Comparison of ENCODE assay signal across 24 cellular contexts in the genomic region with DNA sequence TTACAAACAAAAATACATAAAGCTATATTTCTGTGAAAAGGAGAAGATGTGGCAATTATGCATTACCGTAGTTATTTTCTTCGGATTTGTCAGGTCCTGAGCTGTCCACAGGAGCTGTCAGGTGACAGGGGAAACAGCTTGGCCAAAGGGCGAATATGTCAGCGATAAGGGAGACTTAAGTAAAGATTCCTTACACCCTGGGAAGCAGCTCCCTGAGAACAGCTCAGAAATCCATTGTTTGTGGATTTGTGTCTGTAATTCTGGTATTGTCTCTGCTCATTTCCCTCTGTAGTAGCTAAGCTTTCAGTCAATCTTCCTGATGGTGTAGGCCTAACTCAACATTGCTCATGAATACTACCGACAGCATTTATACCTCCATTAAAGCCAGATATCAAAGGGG. TPM values are rescaled to one million over a fixed set of nuclear protein-coding genes. Genes with fewer than 3 reads are reported as not detected.
DNase-seq lines count a peak whose midpoint lies in the region; ATAC-seq and TF ChIP-seq lines count a peak whose summit lies in the region.
"Had no signal": no experiment of that assay in that cellular context is flagged by ENCODE, and none has a peak within 500 bp of the region (broad histone marks: within the 10 kb centered on the region; RNA-seq: fewer than 3 reads in every experiment).

No MANE protein-coding gene starts in this region.

- WGBS in heart right ventricle, 2 donors, result 67 to 70% methylated on average over 5 of the region's 5 CpGs
- 70 to 79% methylated on average over 5 of the region's 5 CpGs for WGBS in esophagus squamous epithelium, 2 donors

- TF ChIP-seq POLR2A in esophagus squamous epithelium (IDR thresholded peaks at IDR 0.05) (no peak), vagina (IDR thresholded peaks at IDR 0.05) (no peak)

- no peaks in the 10 kb centered on the region for H3K9me2 ChIP-seq in neural cell (ENCODE audit: insufficient read depth, low read length)

- no peak for ATAC-seq in heart right ventricle
- ATAC-seq: natural killer cell treated with Interleukin-12 subunit alpha and Interleukin-12 subunit beta and Interleukin-15 and Interleukin-18, amount 100 ng/mL, for 72 hours; stimulated activated effector memory CD8-positive, alpha-beta T cell treated with anti-CD3 and anti-CD28 coated beads, Interleukin-12 subunit alpha, Interleukin-12 subunit beta, amount 100 ng/mL, for 72 hours had no signal

- H3K36me3 Mint-ChIP-seq in activated naive CD4-positive, alpha-beta T cell treated with anti-CD3 and anti-CD28 coated beads for 36 hours (ENCODE audit: low read depth), result no peaks in the 10 kb centered on the region
- H3K36me3 Mint-ChIP-seq: natural killer cell treated with Interleukin-12 subunit alpha and Interleukin-12 subunit beta and Interleukin-15 and Interleukin-18, amount 100 ng/mL, for 72 hours; stimulated activated effector memory CD8-positive, alpha-beta T cell treated with anti-CD3 and anti-CD28 coated beads, Interleukin-12 subunit alpha, Interleukin-12 subunit beta, amount 100 ng/mL, for 72 hours had no signal

- no peaks in the 10 kb centered on the region for H4K20me1 ChIP-seq in neural cell (ENCODE audit: insufficient read depth)

- peaks cover 25 to 83% (median 64%) of the 10 kb centered on the region in 9 donors for H3K4me1 ChIP-seq in heart right ventricle
- peaks cover 0 to 40% (median 10%) of the 10 kb centered on the region in 3 donors for H3K4me1 ChIP-seq in esophagus squamous epithelium
- peaks cover 30% of the 10 kb centered on the region for H3K4me1 ChIP-seq in vagina
- H3K4me1 ChIP-seq: BE2C had no signal

- no peak for DNase-seq in heart right ventricle
- no peak for DNase-seq in cardiac septum (ENCODE audit: low spot score)
- DNase-seq in esophagus squamous epithelium (lab: John Stamatoyannopoulos, UW), result no peak
- no peak for DNase-seq in vagina (ENCODE audit: extremely low spot score in 2 of 2)
- DNase-seq in NCI-H2081 treated with DMSO at 0.1 percent for 48 hours (lab: John Stamatoyannopoulos, UW), result no peak
- DNase-seq in HuH-7 (ENCODE audit: low spot score), result no peak
- DNase-seq in activated naive CD4-positive, alpha-beta T cell treated with anti-CD3 and anti-CD28 coated beads for 36 hours, result no peak
- DNase-seq: activated CD4-positive, alpha-beta T cell treated with anti-CD3 and anti-CD28 coated beads for 1 hour; activated naive CD4-positive, alpha-beta T cell treated with Interleukin-2 at 50 U/mL for 16 hours; activated T-cell treated with anti-CD3 and anti-CD28 coated beads, Interleukin-2, amount 50 U/mL, for 48 hours; BE2C; caudate nucleus; islet precursor cell; Karpas-422; mesenchymal stem cell; NCI-H187; posterior cingulate gyrus; SW 1271 had no signal

- no peak for TF ChIP-seq RAD21 in neural cell (conservative IDR thresholded peaks at IDR 0.05)

- H3K36me3 ChIP-seq in heart right ventricle (no peaks in the 10 kb centered on the region), esophagus squamous epithelium (no peaks in the 10 kb centered on the region), neural cell (ENCODE audit: insufficient read depth, low read length) (no peaks in the 10 kb centered on the region), vagina (no peaks in the 10 kb centered on the region)
- H3K36me3 ChIP-seq: BE2C, thoracic aorta had no signal

- no peak overlapping the region for H3K27ac Mint-ChIP-seq in activated naive CD4-positive, alpha-beta T cell treated with anti-CD3 and anti-CD28 coated beads for 36 hours
- H3K27ac Mint-ChIP-seq: dendritic cell treated with granulocyte-macrophage colony-stimulating factor and Interleukin-4, amounts not matched to agents 40 ng/mL and 50 ng/mL, for 4 days; natural killer cell treated with Interleukin-12 subunit alpha and Interleukin-12 subunit beta and Interleukin-15 and Interleukin-18, amount 100 ng/mL, for 72 hours; stimulated activated effector memory CD8-positive, alpha-beta T cell treated with anti-CD3 and anti-CD28 coated beads, Interleukin-12 subunit alpha, Interleukin-12 subunit beta, amount 100 ng/mL, for 72 hours had no signal

- H2AFZ ChIP-seq in neural cell (ENCODE audit: low read depth, low read length), result no peak overlapping the region

- peaks cover 0 to 2% (median 0%) of the 10 kb centered on the region in 7 donors for H3K27me3 ChIP-seq in heart right ventricle
- peaks cover 0 to 10% (median 0%) of the 10 kb centered on the region in 4 donors for H3K27me3 ChIP-seq in esophagus squamous epithelium
- no peaks in the 10 kb centered on the region for H3K27me3 ChIP-seq in neural cell (ENCODE audit: insufficient read depth, low read depth, low read length)
- no peaks in the 10 kb centered on the region for H3K27me3 ChIP-seq in vagina
- H3K27me3 ChIP-seq: BE2C had no signal

- CTCF ChIA-PET in activated naive CD4-positive, alpha-beta T cell treated with anti-CD3 and anti-CD28 coated beads for 36 hours (lab: Charles Lee), result interaction anchor here (0.6 to 2.1 kb wide), 4 partner anchors 33 to 1288 kb away, joined by 3 to 9 read pairs (median 4); no protein-coding TSS in a partner anchor

- TF ChIP-seq EP300 in neural cell (conservative IDR thresholded peaks at IDR 0.05; ENCODE audit: poor library complexity, severe bottlenecking), result no peak

- H3K9ac ChIP-seq in neural cell (ENCODE audit: low read length), result no peak overlapping the region

- H3K27ac ChIP-seq in heart right ventricle (peak overlapping the region in 9 of 10 donors; percentile 3 to 92 (median 71)), esophagus squamous epithelium (peak overlapping the region in 3 of 4 donors; percentile 22 to 68 (median 24)), neural cell (ENCODE audit: low read length) (peak overlapping the region; percentile 22), vagina (peak overlapping the region; percentile 60)

- TF ChIP-seq CTCF in heart right ventricle (IDR thresholded peaks at IDR 0.05), result no peak
- TF ChIP-seq CTCF in esophagus squamous epithelium (IDR thresholded peaks at IDR 0.05), result no peak
- no peak for TF ChIP-seq CTCF in neural cell (IDR thresholded peaks at IDR 0.05; ENCODE audit: poor library complexity, severe bottlenecking)
- TF ChIP-seq CTCF in vagina (IDR thresholded peaks at IDR 0.05), result no peak

- H3F3A ChIP-seq in neural cell (ENCODE audit: insufficient read depth, low read length, poor library complexity, severe bottlenecking), result no peaks in the 10 kb centered on the region

- intact Hi-C loops in heart right ventricle (cut with DNase I) (no loop called here), cardiac septum (cut with DNase I) (no loop called here), esophagus squamous epithelium (cut with DNase I) (no loop called here), vagina (cut with DNase I) (no loop called here)
- intact Hi-C loops in activated naive CD4-positive, alpha-beta T cell treated with anti-CD3 and anti-CD28 coated beads for 36 hours (cut with micrococcal nuclease), result no loop called here

- H3K9me3 Mint-ChIP-seq in activated naive CD4-positive, alpha-beta T cell treated with anti-CD3 and anti-CD28 coated beads for 36 hours, result no peaks in the 10 kb centered on the region
- H3K9me3 Mint-ChIP-seq: dendritic cell treated with granulocyte-macrophage colony-stimulating factor and Interleukin-4, amounts not matched to agents 40 ng/mL and 50 ng/mL, for 4 days; natural killer cell treated with Interleukin-12 subunit alpha and Interleukin-12 subunit beta and Interleukin-15 and Interleukin-18, amount 100 ng/mL, for 72 hours; stimulated activated effector memory CD8-positive, alpha-beta T cell treated with anti-CD3 and anti-CD28 coated beads, Interleukin-12 subunit alpha, Interleukin-12 subunit beta, amount 100 ng/mL, for 72 hours had no signal

- H3K27me3 Mint-ChIP-seq in activated naive CD4-positive, alpha-beta T cell treated with anti-CD3 and anti-CD28 coated beads for 36 hours (ENCODE audit: low read depth), result peaks cover 22% of the 10 kb centered on the region

- H3K4me3 ChIP-seq in heart right ventricle (no peak overlapping the region), esophagus squamous epithelium (no peak overlapping the region), neural cell (ENCODE audit: low read length) (no peak overlapping the region), vagina (no peak overlapping the region)
- H3K4me3 ChIP-seq: thoracic aorta had no signal

- no peak overlapping the region for H3K4me3 Mint-ChIP-seq in activated naive CD4-positive, alpha-beta T cell treated with anti-CD3 and anti-CD28 coated beads for 36 hours
- H3K4me3 Mint-ChIP-seq: dendritic cell treated with granulocyte-macrophage colony-stimulating factor and Interleukin-4, amounts not matched to agents 40 ng/mL and 50 ng/mL, for 4 days; natural killer cell treated with Interleukin-12 subunit alpha and Interleukin-12 subunit beta and Interleukin-15 and Interleukin-18, amount 100 ng/mL, for 72 hours; stimulated activated effector memory CD8-positive, alpha-beta T cell treated with anti-CD3 and anti-CD28 coated beads, Interleukin-12 subunit alpha, Interleukin-12 subunit beta, amount 100 ng/mL, for 72 hours had no signal

- H3K4me1 Mint-ChIP-seq in activated naive CD4-positive, alpha-beta T cell treated with anti-CD3 and anti-CD28 coated beads for 36 hours (ENCODE audit: low read depth), result no peaks in the 10 kb centered on the region
- H3K4me1 Mint-ChIP-seq: stimulated activated effector memory CD8-positive, alpha-beta T cell treated with anti-CD3 and anti-CD28 coated beads, Interleukin-12 subunit alpha, Interleukin-12 subunit beta, amount 100 ng/mL, for 72 hours had no signal

- no peak overlapping the region for H3K4me2 ChIP-seq in neural cell (ENCODE audit: low read length)

- H3K9me3 ChIP-seq in heart right ventricle, result no peaks in the 10 kb centered on the region
- no peaks in the 10 kb centered on the region for H3K9me3 ChIP-seq in esophagus squamous epithelium
- no peaks in the 10 kb centered on the region for H3K9me3 ChIP-seq in neural cell (ENCODE audit: low read length)
- H3K9me3 ChIP-seq in vagina, result no peaks in the 10 kb centered on the region
- H3K9me3 ChIP-seq: BE2C, thoracic aorta had no signal

- H3K79me2 ChIP-seq in neural cell (replicated peaks; ENCODE audit: insufficient read depth, low read length), result no peaks in the 10 kb centered on the region

TF ChIP-seq in neural cell, 6 proteins besides CTCF, POLR2A, EP300 and RAD21 (continues in another document):
- TF ChIP-seq POLR2AphosphoS5 (IDR thresholded peaks at IDR 0.05) (no peak), MXI1 (conservative IDR thresholded peaks at IDR 0.05; ENCODE audit: poor library complexity, severe bottlenecking) (no peak), TAF1 (IDR thresholded peaks at IDR 0.05; ENCODE audit: low read depth) (no peak), EZH2 (IDR thresholded peaks at IDR 0.05; ENCODE audit: borderline replicate concordance, insufficient read depth, low read length, poor library complexity, severe bottlenecking) (no peak)

RNA-seq across cellular contexts. Expression of a gene that starts 7.1 kb away (rescaled TPM):
- total RNA-seq in heart right ventricle (10 to 100 TPM; 44.7 to 97.0 (median 59.2) TPM), cardiac septum (49.9 TPM), esophagus squamous epithelium (10 to 100 TPM in 2 of 4 donors, 1 to 10 TPM in 2; 1.3 to 32.2 (median 11.0) TPM), vagina (57.5 TPM)
- polyA plus RNA-seq in heart right ventricle (10 to 100 TPM; 38.8 to 48.0 TPM), neural cell (not detected in 2 replicates)
- not detected in 2 replicates for polyA minus RNA-seq in neural cell
- under 1 TPM; 0.02 TPM for total RNA-seq in activated naive CD4-positive, alpha-beta T cell treated with anti-CD3 and anti-CD28 coated beads for 36 hours
- total RNA-seq: HT1080; natural killer cell treated with Interleukin-12 subunit alpha and Interleukin-12 subunit beta and Interleukin-15 and Interleukin-18, amount 100 ng/mL, for 72 hours had no signal
